ENCODE assay signal across 21 cellular contexts in the genomic region with DNA sequence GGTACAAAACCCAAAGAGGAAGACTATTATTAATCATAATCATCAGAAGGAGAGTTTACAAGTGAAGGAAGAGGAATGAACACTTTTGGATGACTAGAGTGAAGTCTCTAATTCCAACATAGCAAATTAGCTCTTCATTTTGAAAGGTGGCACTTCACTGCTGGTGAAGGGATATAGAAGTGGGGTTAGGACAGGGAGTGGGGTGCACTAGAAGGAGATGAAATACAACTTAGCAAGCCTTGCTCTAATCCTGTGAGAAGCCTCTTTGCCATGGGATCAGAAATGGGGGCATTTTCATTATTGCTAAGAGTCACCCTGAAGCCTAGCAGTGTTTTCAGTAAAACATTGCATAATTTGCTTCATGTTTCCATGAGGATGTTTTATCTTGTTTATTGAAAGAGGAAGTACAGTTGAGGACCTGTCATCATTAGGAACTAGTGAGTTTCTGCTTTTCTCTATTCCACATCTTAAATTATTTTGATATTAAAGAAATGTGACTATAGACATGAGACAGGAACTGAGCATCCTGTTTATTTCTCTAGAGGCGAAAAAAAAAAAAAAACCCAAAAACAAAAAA. TPM values are rescaled to one million over a fixed set of nuclear protein-coding genes. Genes with fewer than 3 reads are reported as not detected.
DNase-seq lines count a peak whose midpoint lies in the region; ATAC-seq, FAIRE-seq and TF ChIP-seq lines count a peak whose summit lies in the region.
"Had no signal": no experiment of that assay in that cellular context is flagged by ENCODE, and none has a peak within 500 bp of the region (broad histone marks: within the 10 kb centered on the region; RNA-seq: fewer than 3 reads in every experiment).

No MANE protein-coding gene starts in this region.

- H3K27ac ChIP-seq in GM12878 (ENCODE audit: control insufficient read depth, insufficient read depth) (no peak overlapping the region), osteoblast (ENCODE audit: low read depth, low read length) (no peak overlapping the region), foreskin keratinocyte (no peak overlapping the region)
- H3K27ac ChIP-seq: C4-2B, suprapubic skin had no signal

- H3K79me2 ChIP-seq in GM12878 (ENCODE audit: control insufficient read depth, insufficient read depth, low read length) (no peaks in the 10 kb centered on the region), osteoblast (ENCODE audit: insufficient read depth, low read length) (no peaks in the 10 kb centered on the region)

- H3K4me1 ChIP-seq in GM12878 (ENCODE audit: control insufficient read depth, insufficient read depth, low read length), result peaks cover 5% of the 10 kb centered on the region
- peaks cover 9% of the 10 kb centered on the region for H3K4me1 ChIP-seq in osteoblast (ENCODE audit: insufficient read depth, low read length)
- no peaks in the 10 kb centered on the region for H3K4me1 ChIP-seq in Caco-2
- H3K4me1 ChIP-seq in foreskin keratinocyte, result no peaks in the 10 kb centered on the region
- H3K4me1 ChIP-seq: suprapubic skin had no signal

- no peak overlapping the region for H2AFZ ChIP-seq in GM12878 (ENCODE audit: control insufficient read depth, low read depth, low read length)
- no peak overlapping the region for H2AFZ ChIP-seq in osteoblast (ENCODE audit: low read length)

- peak; percentile 87 for FAIRE-seq in GM19239 (lab: Jason Lieb, UNC)
- FAIRE-seq in GM12878 (lab: Jason Lieb, UNC), result no peak
- FAIRE-seq: endometrium had no signal

- H3K9me3 Mint-ChIP-seq in Caco-2 (ENCODE audit: unreplicated experiment), result no peaks in the 10 kb centered on the region
- peaks cover 6% of the 10 kb centered on the region for H3K9me3 Mint-ChIP-seq in progenitor cell of endocrine pancreas (ENCODE audit: low read depth)
- H3K9me3 Mint-ChIP-seq: central memory CD8-positive, alpha-beta T cell; T-cell had no signal

- no peak for TF ChIP-seq POLR2A in GM12878 (IDR thresholded peaks at IDR 0.05; ENCODE audit: low read depth, low read length)

- no peak overlapping the region for H3K4me3 Mint-ChIP-seq in Caco-2 (ENCODE audit: unreplicated experiment)
- H3K4me3 Mint-ChIP-seq in progenitor cell of endocrine pancreas (ENCODE audit: low read depth), result no peak overlapping the region
- H3K4me3 Mint-ChIP-seq: activated naive CD8-positive, alpha-beta T cell treated with anti-CD3 and anti-CD28 coated beads, Interleukin-2, amount 50 U/mL, for 24 hours; activated T-cell treated with anti-CD3 and anti-CD28 coated beads, Interleukin-2, amount 50 U/mL, for 24 hours; central memory CD8-positive, alpha-beta T cell; T-cell had no signal

- no peak for TF ChIP-seq RAD21 in GM12878 (IDR thresholded peaks at IDR 0.05; ENCODE audit: insufficient read depth, low read depth, low read length)

- H4K20me1 ChIP-seq in GM12878 (ENCODE audit: control insufficient read depth, insufficient read depth) (no peaks in the 10 kb centered on the region), osteoblast (ENCODE audit: insufficient read depth, low read length) (no peaks in the 10 kb centered on the region)

- H3K4me1 Mint-ChIP-seq in Caco-2 (ENCODE audit: low read depth, unreplicated experiment) (no peaks in the 10 kb centered on the region), progenitor cell of endocrine pancreas (ENCODE audit: low read depth) (no peaks in the 10 kb centered on the region)
- H3K4me1 Mint-ChIP-seq: central memory CD8-positive, alpha-beta T cell had no signal

- RAD21 ChIA-PET in GM12878 (lab: Charles Lee; ENCODE audit: unreplicated experiment), result no interaction called here

- no peak overlapping the region for H3K9ac ChIP-seq in GM12878 (ENCODE audit: control insufficient read depth, insufficient read depth, low read length)

- H3K27me3 Mint-ChIP-seq in Caco-2 (ENCODE audit: insufficient read depth, unreplicated experiment) (peaks cover 2% of the 10 kb centered on the region), progenitor cell of endocrine pancreas (peaks cover 5% of the 10 kb centered on the region)
- H3K27me3 Mint-ChIP-seq: activated naive CD8-positive, alpha-beta T cell treated with anti-CD3 and anti-CD28 coated beads, Interleukin-2, amount 50 U/mL, for 24 hours; central memory CD8-positive, alpha-beta T cell had no signal

- BruUV-seq in GM12878 (replicated peaks; lab: Mats Ljungman, UMichigan) (no TSS peak), Caco-2 (replicated peaks; lab: Mats Ljungman, UMichigan) (no TSS peak)

- POLR2A ChIA-PET in GM12878 (lab: Charles Lee), result interaction anchor here (0.6 to 0.7 kb wide), 2 partner anchors 70 to 142 kb away, joined by 3 read pairs; no protein-coding TSS in a partner anchor
- POLR2A ChIA-PET in Caco-2 (lab: Charles Lee), result no interaction called here

- no peak for TF ChIP-seq EP300 in GM12878 (IDR thresholded peaks at IDR 0.05; ENCODE audit: borderline replicate concordance in 1 of 2, control insufficient read depth in 1 of 2, low read depth in 2 of 2, low read length in 2 of 2)

- CTCF ChIA-PET in GM12878 (lab: Yijun Ruan, JAX), result interaction anchor here (1.1 to 2.3 kb wide), 2 partner anchors 8 to 9 kb away, joined by 4 to 12 read pairs; a partner anchor contains a TSS
- CTCF ChIA-PET in Caco-2 (lab: Charles Lee), result interaction anchor here (1.6 kb wide), 1 partner anchor 9 kb away, joined by 3 read pairs; a partner anchor contains a TSS

- peak; percentile 22 for ATAC-seq in GM12878
- no peak for ATAC-seq in HG02678 (IDR thresholded peaks at IDR 0.05; ENCODE audit: unreplicated experiment)
- no peak for ATAC-seq in foreskin keratinocyte
- ATAC-seq: activated naive CD8-positive, alpha-beta T cell treated with anti-CD3 and anti-CD28 coated beads, Interleukin-2, amount 50 U/mL, for 24 hours; heart left ventricle; T-cell had no signal

- TF ChIP-seq CTCF in GM12878 (IDR thresholded peaks at IDR 0.05 in 2 of 3, conservative IDR thresholded peaks at IDR 0.05 in 1 of 3; ENCODE audit: control insufficient read depth in 2 of 3, extremely low read depth in 1 of 3, insufficient read depth in 1 of 3, low read depth in 3 of 3, low read length in 3 of 3), result no peak
- no peak for TF ChIP-seq CTCF in osteoblast (IDR thresholded peaks at IDR 0.05; ENCODE audit: extremely low read depth, low read depth, low read length)
- no peak for TF ChIP-seq CTCF in Caco-2 (IDR thresholded peaks at IDR 0.05; ENCODE audit: insufficient read depth in 1 of 2, low read depth in 1 of 2, low read length in 1 of 2, severe bottlenecking in 1 of 2, unreplicated experiment in 1 of 2)
- no peak for TF ChIP-seq CTCF in progenitor cell of endocrine pancreas (IDR thresholded peaks at IDR 0.05; ENCODE audit: unreplicated experiment)
- no peak for TF ChIP-seq CTCF in foreskin keratinocyte (conservative IDR thresholded peaks at IDR 0.05)

- no peaks in the 10 kb centered on the region for H3K36me3 Mint-ChIP-seq in Caco-2 (ENCODE audit: insufficient read depth, unreplicated experiment)
- H3K36me3 Mint-ChIP-seq in progenitor cell of endocrine pancreas (ENCODE audit: insufficient read depth), result no peaks in the 10 kb centered on the region
- H3K36me3 Mint-ChIP-seq: T-cell had no signal

- no peak overlapping the region for H3K4me2 ChIP-seq in GM12878 (ENCODE audit: control insufficient read depth, insufficient read depth)
- H3K4me2 ChIP-seq in osteoblast (ENCODE audit: insufficient read depth, low read length), result peak overlapping the region; percentile 48

- no peak overlapping the region for H3K4me3 ChIP-seq in GM12878
- H3K4me3 ChIP-seq in osteoblast (ENCODE audit: insufficient read depth, low read length), result no peak overlapping the region
- H3K4me3 ChIP-seq in Caco-2 (ENCODE audit: low read depth, low read length), result no peak overlapping the region
- H3K4me3 ChIP-seq: heart left ventricle, suprapubic skin had no signal

- H3K36me3 ChIP-seq in GM12878 (ENCODE audit: control insufficient read depth in 2 of 2, insufficient read depth in 2 of 2, low read length in 1 of 2) (no peaks in the 10 kb centered on the region), osteoblast (ENCODE audit: insufficient read depth, low read length) (no peaks in the 10 kb centered on the region), Caco-2 (ENCODE audit: control insufficient read depth, insufficient read depth, low read length) (no peaks in the 10 kb centered on the region)
- H3K36me3 ChIP-seq: heart left ventricle, suprapubic skin had no signal

- SMC1A ChIA-PET in GM12878 (lab: Charles Lee; ENCODE audit: uncharacterized antibody, unreplicated experiment), result interaction anchor here (2.1 to 2.4 kb wide), 2 partner anchors 11 to 24 kb away, joined by 6 to 9 read pairs; no protein-coding TSS in a partner anchor

- WGBS in GM12878 (ENCODE audit: insufficient coverage, insufficient replicate concordance, low lambda C conversion rate, missing lambda C conversion rate), result 50% methylated on average over 1 of the region's 1 CpG

- H3K9me3 ChIP-seq in GM12878 (replicated peaks; ENCODE audit: control insufficient read depth, insufficient read depth, low read length) (peaks cover 6% of the 10 kb centered on the region), osteoblast (ENCODE audit: low read depth, low read length) (peaks cover 1% of the 10 kb centered on the region), Caco-2 (no peaks in the 10 kb centered on the region)
- H3K9me3 ChIP-seq: suprapubic skin had no signal

- no peak for DNase-seq in GM19239 (ENCODE audit: insufficient read length, low spot score)
- DNase-seq in NOMO-1 treated with dmso at 0.1 percent for 144 hours (lab: John Stamatoyannopoulos, UW; ENCODE audit: unreplicated experiment), result peak; percentile 31
- DNase-seq in GM12878 (ENCODE audit: low read depth, low spot score), result no peak
- DNase-seq in osteoblast (ENCODE audit: insufficient read length, low spot score, missing footprints), result no peak
- DNase-seq in Caco-2, result no peak
- DNase-seq in progenitor cell of endocrine pancreas (ENCODE audit: low spot score, unreplicated experiment), result no peak
- DNase-seq in foreskin keratinocyte, result no peak
- DNase-seq: activated CD4-positive, alpha-beta T cell treated with anti-CD3 and anti-CD28 coated beads for 48 hours; activated naive CD8-positive, alpha-beta T cell treated with anti-CD3 and anti-CD28 coated beads, Interleukin-2, amount 50 U/mL, for 24 hours; activated T-cell treated with anti-CD3 and anti-CD28 coated beads, Interleukin-2, amount 50 U/mL, for 24 hours; heart left ventricle; kidney glomerular epithelial cell; NCI-H1105; T-cell had no signal

- intact Hi-C loops in GM12878 (cut with micrococcal nuclease; ENCODE audit: unreplicated experiment) (no loop called here), Caco-2 (cut with micrococcal nuclease; ENCODE audit: unreplicated experiment) (no loop called here)

- H3K27ac Mint-ChIP-seq in Caco-2 (ENCODE audit: unreplicated experiment) (no peak overlapping the region), progenitor cell of endocrine pancreas (no peak overlapping the region)
- H3K27ac Mint-ChIP-seq: activated naive CD8-positive, alpha-beta T cell treated with anti-CD3 and anti-CD28 coated beads, Interleukin-2, amount 50 U/mL, for 24 hours; activated T-cell treated with anti-CD3 and anti-CD28 coated beads, Interleukin-2, amount 50 U/mL, for 24 hours; T-cell had no signal

- in situ Hi-C loops in GM12878 (cut with MboI), result no loop called here

- no peaks in the 10 kb centered on the region for H3K27me3 ChIP-seq in GM12878 (replicated peaks in 1 of 2; ENCODE audit: control insufficient read depth in 2 of 2, insufficient read depth in 2 of 2, low read length in 1 of 2)
- peaks cover 80% of the 10 kb centered on the region for H3K27me3 ChIP-seq in osteoblast (ENCODE audit: insufficient read depth, low read length)
- H3K27me3 ChIP-seq in Caco-2 (replicated peaks; ENCODE audit: control insufficient read depth, insufficient read depth, low read length), result no peaks in the 10 kb centered on the region
- no peaks in the 10 kb centered on the region for H3K27me3 ChIP-seq in foreskin keratinocyte
- H3K27me3 ChIP-seq: suprapubic skin had no signal

RNA-seq across cellular contexts. Expression of a gene that starts 9.3 kb away (rescaled TPM):
- total RNA-seq in GM12878 (2013; cell fraction: nucleolus; rRNA removed), result 0.25 and 0.49 TPM in 2 replicates
- 0.16 and 0.17 TPM in 2 replicates for total RNA-seq in GM12878 (2014; rRNA removed)
- total RNA-seq in GM12878 (2014; rRNA removed; fragmentation: Illumina TruSeq; extraction: Trizol), result 0.32 and 0.54 TPM in 2 replicates
- 0.10 and 0.51 TPM in 2 replicates for total RNA-seq in GM12878 (2021)
- polyA plus RNA-seq in GM12878 (2011; ENCODE audit: low read depth), result not detected
- polyA plus RNA-seq in GM12878 (2011; rRNA removed), result 2.8 and 3.7 TPM in 2 replicates
- polyA plus RNA-seq in GM12878 (2011; cell fraction: cytosol; rRNA removed), result 4.8 and 5.3 TPM in 2 replicates
- 5.2 TPM in 2 replicates for polyA plus RNA-seq in GM12878 (2011; cell fraction: nucleus; rRNA removed)
- 0.15 and 0.23 TPM in 2 replicates for polyA plus RNA-seq in GM12878 (2012)
- 0.82 and 1.1 TPM in 2 replicates for polyA plus RNA-seq in GM12878 (2014; fragmentation: Illumina TruSeq; extraction: Trizol)
- polyA plus RNA-seq in GM12878 (2014; fragmentation: Nextera tagmentation; extraction: Ambion mirVana), result under 1 TPM in 1 of 2 experiments, not detected in 1; 0.21 TPM
- 0.48 and 0.55 TPM in 2 replicates for polyA plus RNA-seq in GM12878 (2014; rRNA removed)
- under 1 TPM; 0.14 to 0.21 TPM for polyA plus RNA-seq in GM12878 (2016; fragmentation: Nextera tagmentation; extraction: Ambion mirVana)
- polyA minus RNA-seq in GM12878 (2011; rRNA and poly(A)+ RNA removed), result 7.7 and 8.0 TPM in 2 replicates
- polyA minus RNA-seq in GM12878 (2011; cell fraction: cytosol; rRNA and poly(A)+ RNA removed), result 2.0 and 3.2 TPM in 2 replicates
- polyA minus RNA-seq in GM12878 (2011; cell fraction: nucleus; rRNA and poly(A)+ RNA removed), result 5.6 and 9.0 TPM in 2 replicates
- total RNA-seq in osteoblast, result not detected in 2 replicates
- total RNA-seq in Caco-2 (2022), result 0.21 TPM in 1 of 2 replicates, not detected in the other
- total RNA-seq in progenitor cell of endocrine pancreas, result 1.7 and 1.8 TPM in 2 replicates
- 0.11 TPM in 1 of 2 replicates, not detected in the other for total RNA-seq in foreskin keratinocyte
- polyA plus RNA-seq in foreskin keratinocyte, result not detected in 2 replicates
- total RNA-seq: Daoy, suprapubic skin had no signal

RNA-seq across cellular contexts. Expression of a gene that starts 53.2 kb away (rescaled TPM):
- total RNA-seq in GM12878 (2013; cell fraction: nucleolus; rRNA removed), result not detected in 2 replicates
- total RNA-seq in GM12878 (2014; rRNA removed) (not detected in 2 replicates), GM12878 (2014; rRNA removed; fragmentation: Illumina TruSeq; extraction: Trizol) (not detected in 2 replicates), GM12878 (2021) (0.21 TPM in 1 of 2 replicates, not detected in the other), osteoblast (not detected in 2 replicates), Caco-2 (2022) (not detected in 2 replicates), progenitor cell of endocrine pancreas (0.19 and 0.27 TPM in 2 replicates), foreskin keratinocyte (not detected in 2 replicates)
- not detected for polyA plus RNA-seq in GM12878 (2011; ENCODE audit: low read depth)
- polyA plus RNA-seq in GM12878 (2011; rRNA removed) (0.05 and 0.10 TPM in 2 replicates), GM12878 (2014; fragmentation: Illumina TruSeq; extraction: Trizol) (not detected in 2 replicates), GM12878 (2014; fragmentation: Nextera tagmentation; extraction: Ambion mirVana) (not detected), GM12878 (2014; rRNA removed) (not detected in 2 replicates), GM12878 (2016; fragmentation: Nextera tagmentation; extraction: Ambion mirVana) (not detected), foreskin keratinocyte (not detected in 2 replicates)
- 0.12 and 0.25 TPM in 2 replicates for polyA plus RNA-seq in GM12878 (2011; cell fraction: cytosol; rRNA removed)
- polyA plus RNA-seq in GM12878 (2011; cell fraction: nucleus; rRNA removed), result 0.32 and 0.57 TPM in 2 replicates
- not detected in 2 replicates for polyA plus RNA-seq in GM12878 (2012)
- polyA minus RNA-seq in GM12878 (2011; rRNA and poly(A)+ RNA removed), result 0.15 TPM in 1 of 2 replicates, not detected in the other
- not detected in 2 replicates for polyA minus RNA-seq in GM12878 (2011; cell fraction: cytosol; rRNA and poly(A)+ RNA removed)
- polyA minus RNA-seq in GM12878 (2011; cell fraction: nucleus; rRNA and poly(A)+ RNA removed), result not detected in 2 replicates
- total RNA-seq: Daoy, renal cortical epithelial cell, suprapubic skin, T-cell had no signal
